In genomic region chr6:85124472-85125428, GRCh38 we compare ENCODE assay signal across 1 cellular context.
TF ChIP-seq lines count a peak whose summit lies in the region.

No MANE protein-coding gene starts in this region.

TF ChIP-seq in IMR-90, 13 proteins besides CTCF, POLR2A, EP300 and RAD21:
- no peak for TF ChIP-seq RFX5 (IDR thresholded peaks at IDR 0.05; ENCODE audit: low read depth, low read length)
- TF ChIP-seq MAFK (IDR thresholded peaks at IDR 0.05; ENCODE audit: low read depth, low read length) = no peak
- TF ChIP-seq CEBPB (IDR thresholded peaks at IDR 0.05; ENCODE audit: low read depth, low read length) = peak; percentile 13; the same call in 1 of the 2 replicates
- no peak for TF ChIP-seq USF2 (IDR thresholded peaks at IDR 0.05; ENCODE audit: low read depth, low read length)
- TF ChIP-seq ELK1 (IDR thresholded peaks at IDR 0.05; ENCODE audit: borderline replicate concordance, low read depth, low read length) = no peak
- TF ChIP-seq MAZ (IDR thresholded peaks at IDR 0.05; ENCODE audit: borderline replicate concordance, low read depth, low read length) = no peak
- no peak for TF ChIP-seq FOS (IDR thresholded peaks at IDR 0.05; ENCODE audit: low read depth, low read length)
TF ChIP-seq in IMR-90: peak in this region for 1.
